Comparison of ENCODE assay signal across 1 cellular context in genomic region chr17:57875109-57876022, GRCh38.
TF ChIP-seq lines count a peak whose summit lies in the region.

No MANE protein-coding gene starts in this region.

TF ChIP-seq in IMR-90, 13 proteins besides CTCF, POLR2A, EP300 and RAD21 (continued from another document):
- TF ChIP-seq, protein P1, sequence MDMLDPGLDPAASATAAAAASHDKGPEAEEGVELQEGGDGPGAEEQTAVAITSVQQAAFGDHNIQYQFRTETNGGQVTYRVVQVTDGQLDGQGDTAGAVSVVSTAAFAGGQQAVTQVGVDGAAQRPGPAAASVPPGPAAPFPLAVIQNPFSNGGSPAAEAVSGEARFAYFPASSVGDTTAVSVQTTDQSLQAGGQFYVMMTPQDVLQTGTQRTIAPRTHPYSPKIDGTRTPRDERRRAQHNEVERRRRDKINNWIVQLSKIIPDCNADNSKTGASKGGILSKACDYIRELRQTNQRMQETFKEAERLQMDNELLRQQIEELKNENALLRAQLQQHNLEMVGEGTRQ (IDR thresholded peaks at IDR 0.05; ENCODE audit: low read depth, low read length) = no peak
- TF ChIP-seq CEBPB (IDR thresholded peaks at IDR 0.05; ENCODE audit: low read depth, low read length) (peak; percentile 33; the same call in 1 of the 2 replicates), SMC3 (IDR thresholded peaks at IDR 0.05; ENCODE audit: low read depth, low read length) (peak; percentile 92)
